In the genomic region with DNA sequence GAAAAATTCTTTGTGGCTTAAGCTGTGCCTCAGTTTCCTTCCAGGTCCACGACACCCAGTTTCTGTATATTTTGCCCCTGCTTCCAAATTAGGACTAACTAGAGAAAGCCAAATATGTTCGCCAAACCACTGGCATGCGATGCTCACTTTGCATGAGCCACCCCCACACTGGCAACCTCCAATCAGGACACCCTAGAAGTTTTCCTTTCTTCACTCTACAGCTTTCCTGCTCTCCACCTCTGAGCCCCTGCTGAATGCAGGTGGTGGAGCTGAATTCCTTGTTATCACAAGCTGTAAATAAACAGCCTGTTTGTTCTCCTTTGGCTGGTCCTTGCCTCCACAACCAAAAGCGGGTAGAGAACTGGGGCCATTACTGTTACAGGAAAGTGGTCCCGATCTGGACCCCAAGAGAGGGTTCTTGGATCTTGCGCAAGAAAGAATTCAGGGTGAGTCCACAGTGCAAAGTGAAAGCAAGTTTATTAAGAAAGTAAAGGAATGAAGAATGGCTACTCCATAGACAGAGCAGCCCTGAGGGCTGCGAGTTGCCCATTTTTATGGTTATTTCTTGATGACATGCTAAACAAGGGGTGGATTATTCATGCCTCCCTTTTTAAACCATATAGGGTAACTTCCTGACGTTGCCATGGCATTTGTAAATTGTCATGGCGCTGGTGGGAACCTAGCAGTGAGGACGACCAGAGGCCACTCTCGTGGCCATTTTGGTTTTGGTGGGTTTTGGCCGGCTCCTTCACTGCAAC, we compare ENCODE assay signal across 2 cellular contexts.
A peak's percentile ranks its signal among the peaks of the same experiment; 100 is the strongest.
TF ChIP-seq lines count a peak whose summit lies in the region.
"Not testable (repeated sequence)": the region's sequence is repeated elsewhere in the genome, so short reads cannot be mapped to it uniquely, and the experiment has no call there.

No MANE protein-coding gene starts in this region.

TF ChIP-seq in K562, 482 proteins besides CTCF, POLR2A, EP300 and RAD21:
- TF ChIP-seq CEBPB (tag; IDR thresholded peaks at IDR 0.05) (peak; percentile 87), CEBPG (tag; conservative IDR thresholded peaks at IDR 0.05 in 1 of 2, IDR thresholded peaks at IDR 0.05 in 1 of 2) (peak in 1 of 2 experiments; percentile 78; a peak in 2 of 4 replicates), RFX1 (IDR thresholded peaks at IDR 0.05) (peak; percentile 33)
- TF ChIP-seq CEBPG (CRISPR knock-in tag; IDR thresholded peaks at IDR 0.05): not testable (repeated sequence)

TF ChIP-seq in HepG2, 621 proteins besides CTCF, POLR2A, EP300 and RAD21:
- TF ChIP-seq ZNF7 (CRISPR knock-in tag; IDR thresholded peaks at IDR 0.05) (peak; percentile 68), ZNF644 (CRISPR knock-in tag; IDR thresholded peaks at IDR 0.05; ENCODE audit: low read depth) (0 out of 2 replicates have a peak, but pooled peaks have one; percentile 14)
